8 cellular contexts compared by ENCODE assay signal in the genomic region with DNA sequence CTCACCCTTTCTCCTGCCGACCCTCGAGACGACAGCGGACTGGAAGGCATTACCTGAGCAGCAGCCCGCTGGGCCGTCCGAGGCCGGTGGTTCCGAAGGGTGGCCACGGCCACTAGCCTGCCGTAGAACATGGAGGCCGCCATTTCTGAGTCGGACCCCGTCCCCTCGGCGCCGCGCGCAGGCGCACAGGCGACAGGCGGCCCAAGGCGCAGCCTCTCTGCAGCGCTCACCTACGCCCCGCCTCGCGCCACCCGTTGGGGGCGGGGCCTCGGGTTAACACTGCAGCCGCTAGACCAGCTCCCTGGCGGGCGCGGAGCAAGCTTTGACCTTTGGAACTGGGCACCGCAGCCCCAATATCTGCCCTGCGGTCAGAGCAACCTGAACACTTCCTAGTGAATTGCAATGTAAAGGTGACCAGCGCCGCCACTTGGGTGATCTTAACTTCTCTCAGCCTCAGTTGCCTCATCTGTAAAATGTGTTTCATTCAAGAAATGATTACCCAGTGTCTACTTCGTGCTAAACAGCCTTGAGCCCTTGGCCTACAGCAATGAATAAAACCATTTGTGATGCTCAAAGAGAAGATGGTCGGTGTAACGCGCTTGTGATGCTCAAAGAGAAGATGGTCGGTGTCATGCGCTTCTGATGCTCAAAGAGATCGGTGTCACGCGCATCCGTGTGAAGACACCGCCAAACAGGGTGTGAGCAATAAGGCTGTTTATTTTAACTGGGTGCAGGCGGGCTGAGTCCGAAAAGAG.
DNase-seq lines count a peak whose midpoint lies in the region; ATAC-seq and TF ChIP-seq lines count a peak whose summit lies in the region.

TSS of gene SUCLA2 (minus strand) at position 147 of the 755 bp plus-strand sequence. CDS start at position 143, 4 bp downstream.

- H3K27me3 ChIP-seq in iPS-20b (ENCODE audit: insufficient read depth, low read length), result no peaks in the 10 kb centered on the region

- in situ Hi-C loops in ACHN (cut with HindIII; ENCODE audit: low pct_ligation_motif_present, low pct_unique_long_range_greater_than_20kb, low sequenced_read_pairs), result no loop called here
- in situ Hi-C loops in T47D (cut with HindIII; ENCODE audit: low pct_unique_long_range_greater_than_20kb, low sequenced_read_pairs), result no loop called here

- no peak for TF ChIP-seq CTCF in VCaP (conservative IDR thresholded peaks at IDR 0.05)

- ATAC-seq in GM18868 (IDR thresholded peaks at IDR 0.05; ENCODE audit: unreplicated experiment), result peak; percentile 99
- ATAC-seq in HG03103 (IDR thresholded peaks at IDR 0.05; ENCODE audit: low read depth, unreplicated experiment), result peak; percentile 99

- peak within 1 kb of the TSS; percentile 72; the same call in 1 of the 2 replicates for H3K27ac ChIP-seq in VCaP
- H3K27ac ChIP-seq in iPS-20b (ENCODE audit: low read length), result peak within 1 kb of the TSS; percentile 40
- H3K27ac ChIP-seq in skin epidermis, result peak within 1 kb of the TSS; percentile 43 to 95 (median 85)

- peaks cover 7% of the 10 kb centered on the region for H3K4me1 ChIP-seq in iPS-20b (ENCODE audit: insufficient read depth, low read length)

- H3K9me3 ChIP-seq in iPS-20b (ENCODE audit: insufficient read depth, low read depth, low read length), result no peaks in the 10 kb centered on the region

- H3K36me3 ChIP-seq in iPS-20b (ENCODE audit: insufficient read depth, low read depth, low read length), result peaks cover 5% of the 10 kb centered on the region; the same call in 1 of the 2 replicates

- DNase-seq in ACHN (peak; percentile 90), NCI-H2171 treated with DMSO at 0.1 percent for 48 hours (lab: John Stamatoyannopoulos, UW) (peak; percentile 81), T47D (ENCODE audit: low read depth in 1 of 2, low spot score in 1 of 2) (peak; percentile 85 to 89)

- H3K9ac ChIP-seq in iPS-20b (ENCODE audit: low read depth, low read length), result peak within 1 kb of the TSS; percentile 92

- H3K4me3 ChIP-seq in iPS-20b (ENCODE audit: low read length), result peak within 1 kb of the TSS; percentile 89
- peak within 1 kb of the TSS; percentile 68 to 99 (median 95) for H3K4me3 ChIP-seq in skin epidermis

Comparison
In these comparisons a context has a peak if more than half of its experiments do, and no peak if none do; other contexts are left out.
1. Peak in every context shown above with its lines: DNase-seq, ATAC-seq, H3K4me3 ChIP-seq and H3K27ac ChIP-seq.